Comparison of ENCODE assay signal across 8 cellular contexts in genomic region chr14:69693145-69693544, GRCh38.
A peak's percentile ranks its signal among the peaks of the same experiment; 100 is the strongest.
DNase-seq lines count a peak whose midpoint lies in the region; ATAC-seq, FAIRE-seq and TF ChIP-seq lines count a peak whose summit lies in the region.

No MANE protein-coding gene starts in this region.

- intact Hi-C loops in heart left ventricle (cut with DNase I): no loop called here
- intact Hi-C loops in uterus (cut with DNase I; ENCODE audit: low total_unique reads): no loop called here

- no peaks in the 10 kb centered on the region for H4K20me1 ChIP-seq in SK-N-SH (ENCODE audit: insufficient read depth)

- peaks cover 0 to 16% (median 0%) of the 10 kb centered on the region in 9 donors for H3K36me3 ChIP-seq in heart left ventricle
- H3K36me3 ChIP-seq in uterus: no peaks in the 10 kb centered on the region
- no peaks in the 10 kb centered on the region for H3K36me3 ChIP-seq in SK-N-SH (replicated peaks in 1 of 2; ENCODE audit: control insufficient read depth in 1 of 2, insufficient read depth in 2 of 2, low read length in 1 of 2)

- H3K9me3 ChIP-seq in heart left ventricle (no peaks in the 10 kb centered on the region), uterus (no peaks in the 10 kb centered on the region), SK-N-SH (no peaks in the 10 kb centered on the region)

- TF ChIP-seq RAD21 in SK-N-SH (IDR thresholded peaks at IDR 0.05; ENCODE audit: low read length): no peak

- H3K4me1 ChIP-seq in heart left ventricle (peaks cover 30 to 91% (median 81%) of the 10 kb centered on the region in 12 donors), uterus (peaks cover 0 to 4% of the 10 kb centered on the region in 2 donors), SK-N-SH (ENCODE audit: control insufficient read depth in 1 of 2, insufficient read depth in 2 of 2, low read depth in 1 of 2, low read length in 1 of 2) (peaks cover 9 to 53% of the 10 kb centered on the region in 2 experiments; a peak in 3 of 4 replicates)

- TF ChIP-seq EP300 in SK-N-SH (IDR thresholded peaks at IDR 0.05; ENCODE audit: borderline replicate concordance in 1 of 2, low read depth in 1 of 2, low read length in 1 of 2): no peak

- POLR2A ChIA-PET in SK-N-SH (lab: Yijun Ruan, JAX): no interaction called here

- CTCF ChIA-PET in SK-N-SH (lab: Yijun Ruan, JAX): interaction anchor here (1.4 to 1.9 kb wide), 2 partner anchors 80 to 108 kb away, joined by 3 to 9 read pairs; no protein-coding TSS in a partner anchor

- no peaks in the 10 kb centered on the region for H3F3A ChIP-seq in SK-N-SH (replicated peaks; ENCODE audit: insufficient read depth)

- no peak for TF ChIP-seq POLR2A in GM12892 (IDR thresholded peaks at IDR 0.05; ENCODE audit: low read depth, low read length)
- TF ChIP-seq POLR2A in heart left ventricle (IDR thresholded peaks at IDR 0.05): no peak
- TF ChIP-seq POLR2A in uterus (IDR thresholded peaks at IDR 0.05): no peak

- H3K27ac ChIP-seq in heart left ventricle (peak overlapping the region; percentile 29 to 92 (median 84)), uterus (peak overlapping the region; percentile 37 to 48), SK-N-SH (ENCODE audit: low read depth in 2 of 2, low read length in 1 of 2) (peak overlapping the region in 1 of 2 experiments; percentile 44; a peak in 1 of 4 replicates)

- H3K4me2 ChIP-seq in SK-N-SH: no peak overlapping the region

- H3K9me2 ChIP-seq in SK-N-SH: no peaks in the 10 kb centered on the region

- ATAC-seq in HG02763 (IDR thresholded peaks at IDR 0.05; ENCODE audit: unreplicated experiment): peak; percentile 36
- ATAC-seq in heart left ventricle: peak; percentile 28 to 52 (median 40)
- no peak for ATAC-seq in activated CD4-positive, CD25-positive, alpha-beta regulatory T cell treated with anti-CD3 and anti-CD28 coated beads, Interleukin-2, amount 50 U/mL, for 24 hours

- peak; percentile 86 for FAIRE-seq in GM12892 (lab: Jason Lieb, UNC)

- H3K27me3 ChIP-seq in heart left ventricle: no peaks in the 10 kb centered on the region
- no peaks in the 10 kb centered on the region for H3K27me3 ChIP-seq in uterus
- no peaks in the 10 kb centered on the region for H3K27me3 ChIP-seq in SK-N-SH (ENCODE audit: insufficient read depth)

- TF ChIP-seq CTCF in heart left ventricle (IDR thresholded peaks at IDR 0.05) (no peak), uterus (IDR thresholded peaks at IDR 0.05) (no peak), SK-N-SH (IDR thresholded peaks at IDR 0.05) (no peak)

- DNase-seq in GM12892 (ENCODE audit: insufficient read length) (no peak), NCI-H748 treated with DMSO at 0.1 percent for 48 hours (lab: John Stamatoyannopoulos, UW) (peak; percentile 50), heart left ventricle (peak in 1 of 5 donors; percentile 59), uterus (no peak), SK-N-SH (no peak), RKO (ENCODE audit: low spot score) (no peak)

- 37 to 52% (median 42%) methylated on average over 3 of the region's 3 CpGs for WGBS in heart left ventricle, 4 donors
- 94% methylated on average over 3 of the region's 3 CpGs for WGBS in SK-N-SH (ENCODE audit: low lambda C conversion rate)

- no peak overlapping the region for H3K4me3 ChIP-seq in heart left ventricle
- H3K4me3 ChIP-seq in uterus: no peak overlapping the region
- no peak overlapping the region for H3K4me3 ChIP-seq in SK-N-SH (ENCODE audit: low read depth in 2 of 2, low read length in 1 of 2)

- H2AFZ ChIP-seq in SK-N-SH (ENCODE audit: low read depth): no peak overlapping the region

- no peaks in the 10 kb centered on the region for H3K79me2 ChIP-seq in SK-N-SH (ENCODE audit: insufficient read depth)

- no peak overlapping the region for H3K9ac ChIP-seq in SK-N-SH

TF ChIP-seq in SK-N-SH, 30 proteins besides CTCF, POLR2A, EP300 and RAD21:
- TF ChIP-seq NFIC (IDR thresholded peaks at IDR 0.05; ENCODE audit: borderline replicate concordance) (no peak), FOXJ3 (CRISPR knock-in tag; IDR thresholded peaks at IDR 0.05) (no peak), USF2 (IDR thresholded peaks at IDR 0.05; ENCODE audit: borderline replicate concordance, low read depth, low read length) (no peak), MAX (IDR thresholded peaks at IDR 0.05; ENCODE audit: low read depth) (no peak)
TF ChIP-seq in SK-N-SH: peak in this region for 0.

Comparison
In these comparisons a context has a peak if more than half of its experiments do, and no peak if none do; other contexts are left out.
1. ATAC-seq: peak in HG02763 (single experiment) and heart left ventricle (4 of 4); none in activated CD4-positive, CD25-positive, alpha-beta regulatory T cell treated with anti-CD3 and anti-CD28 coated beads, Interleukin-2, amount 50 U/mL, for 24 hours (0 of 2).